In the genomic region with DNA sequence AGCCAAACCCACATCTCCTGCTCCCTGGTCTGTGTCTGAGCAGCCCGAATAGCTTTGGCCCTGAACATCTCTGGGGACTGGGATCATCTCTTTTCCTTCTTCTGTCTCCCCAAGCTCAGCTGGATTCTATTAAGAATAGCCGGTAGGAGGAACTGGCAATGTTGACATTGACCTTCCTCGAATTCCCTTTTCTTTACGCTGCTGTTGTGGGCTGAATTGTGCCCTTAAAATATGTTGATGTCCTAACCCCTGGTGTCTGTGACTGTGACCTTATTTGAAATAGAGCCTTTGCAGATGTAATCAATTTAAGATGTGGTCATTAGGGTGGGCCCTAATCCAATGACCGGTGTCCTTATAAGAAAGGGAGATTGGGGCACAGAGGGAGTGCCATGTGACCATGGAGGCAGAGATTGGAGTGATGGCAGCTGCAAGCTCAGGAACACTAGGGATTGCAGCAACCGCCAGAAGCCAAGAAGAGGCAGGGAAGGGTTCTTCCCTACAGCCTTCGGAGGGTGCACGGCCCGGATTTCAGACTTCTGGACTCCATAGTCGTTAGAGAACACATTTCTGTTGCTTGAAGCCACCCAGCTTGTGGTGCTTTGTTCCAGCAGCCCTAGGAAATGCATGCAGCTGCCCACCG, we compare ENCODE assay signal across 21 cellular contexts. TPM values are rescaled to one million over a fixed set of nuclear protein-coding genes. Genes with fewer than 3 reads are reported as not detected.
DNase-seq lines count a peak whose midpoint lies in the region; ATAC-seq and TF ChIP-seq lines count a peak whose summit lies in the region.
"Had no signal": no experiment of that assay in that cellular context is flagged by ENCODE, and none has a peak within 500 bp of the region (broad histone marks: within the 10 kb centered on the region; RNA-seq: fewer than 3 reads in every experiment).

No MANE protein-coding gene starts in this region.

- H3K27ac ChIP-seq in upper lobe of left lung (peak overlapping the region in 3 of 4 donors; percentile 38 to 82 (median 74)), gastroesophageal sphincter (no peak overlapping the region)
- H3K27ac ChIP-seq: A549, BLaER1, Peyer's patch had no signal

- 77 to 81% methylated on average over 10 to 11 of the region's 11 CpGs for WGBS in upper lobe of left lung, 2 donors
- WGBS in gastroesophageal sphincter (ENCODE audit: low coverage in 1 of 2), 2 donors: 79 to 80% methylated on average over 3 to 7 of the region's 11 CpGs

- H3K27me3 ChIP-seq in adipocyte (replicated peaks; ENCODE audit: control insufficient read depth, insufficient read depth, low read length) (peaks cover 2% of the 10 kb centered on the region), upper lobe of left lung (no peaks in the 10 kb centered on the region), gastroesophageal sphincter (no peaks in the 10 kb centered on the region)
- H3K27me3 ChIP-seq: BLaER1, Peyer's patch had no signal

- ATAC-seq in upper lobe of left lung (ENCODE audit: low FRiP score in 2 of 2): no peak
- ATAC-seq in GM19452 (IDR thresholded peaks at IDR 0.05; ENCODE audit: unreplicated experiment): no peak
- ATAC-seq in gastroesophageal sphincter: no peak
- ATAC-seq: CD8-positive, alpha-beta T cell; SK-N-SH treated with all-trans-retinoic acid at 6 μM for 48 hours had no signal

- no peak for TF ChIP-seq POLR2A in upper lobe of left lung (IDR thresholded peaks at IDR 0.05)
- no peak for TF ChIP-seq POLR2A in gastroesophageal sphincter (IDR thresholded peaks at IDR 0.05)

- H3K4me1 ChIP-seq in adipocyte (ENCODE audit: control insufficient read depth, insufficient read depth, low read length) (peaks cover 33% of the 10 kb centered on the region), upper lobe of left lung (peaks cover 15 to 58% (median 38%) of the 10 kb centered on the region in 4 donors), gastroesophageal sphincter (peaks cover 0 to 12% (median 0%) of the 10 kb centered on the region in 3 donors)

- H3K4me3 ChIP-seq in adipocyte (ENCODE audit: low read length): no peak overlapping the region
- no peak overlapping the region for H3K4me3 ChIP-seq in foreskin fibroblast (ENCODE audit: low read depth in 1 of 2, low read length in 2 of 2)
- H3K4me3 ChIP-seq in upper lobe of left lung: no peak overlapping the region
- H3K4me3 ChIP-seq in gastroesophageal sphincter: no peak overlapping the region
- H3K4me3 ChIP-seq: A549, BLaER1, Peyer's patch had no signal

- H3K36me3 ChIP-seq in adipocyte (ENCODE audit: control insufficient read depth, insufficient read depth, low read length, severe bottlenecking) (no peaks in the 10 kb centered on the region), upper lobe of left lung (no peaks in the 10 kb centered on the region), gastroesophageal sphincter (no peaks in the 10 kb centered on the region)
- H3K36me3 ChIP-seq: BLaER1, Peyer's patch had no signal

- TF ChIP-seq EP300 in upper lobe of left lung (IDR thresholded peaks at IDR 0.05) (no peak), gastroesophageal sphincter (IDR thresholded peaks at IDR 0.05) (no peak)

- TF ChIP-seq CTCF in foreskin fibroblast (IDR thresholded peaks at IDR 0.05; ENCODE audit: low read depth, low read length): no peak
- TF ChIP-seq CTCF in upper lobe of left lung (IDR thresholded peaks at IDR 0.05): no peak
- TF ChIP-seq CTCF in gastroesophageal sphincter (IDR thresholded peaks at IDR 0.05): no peak

- no peaks in the 10 kb centered on the region for H3K9me3 ChIP-seq in adipocyte (ENCODE audit: control insufficient read depth, low read length)
- H3K9me3 ChIP-seq in upper lobe of left lung: no peaks in the 10 kb centered on the region
- H3K9me3 ChIP-seq in gastroesophageal sphincter: no peaks in the 10 kb centered on the region
- H3K9me3 ChIP-seq: A549, BLaER1, Peyer's patch had no signal

- peak overlapping the region; percentile 26 for H3K9ac ChIP-seq in adipocyte (ENCODE audit: low read length)
- H3K9ac ChIP-seq: BLaER1 had no signal

- DNase-seq in CD1c-positive myeloid dendritic cell (ENCODE audit: extremely low spot score) (peak; percentile 46), adipocyte (ENCODE audit: low read depth) (peak; percentile 36), foreskin fibroblast (peak; percentile 62 to 87), upper lobe of left lung (no peak), glomerular visceral epithelial cell (ENCODE audit: extremely low spot score) (no peak)
- DNase-seq: CD8-positive, alpha-beta T cell; Karpas-422; NCI-H1694; NCI-H2081; NCI-H2171; NCI-H446; NCI-H526 had no signal

RNA-seq across cellular contexts. Expression of a gene that starts 5.9 kb away (rescaled TPM):
- total RNA-seq in upper lobe of left lung (over 10,000 TPM; 10,501 to 67,270 (median 33,394) TPM), gastroesophageal sphincter (not detected)
- total RNA-seq: CD8-positive, alpha-beta T cell; H4; M059J; OCI-LY7 had no signal

RNA-seq across cellular contexts. Expression of a gene that starts 20.3 kb away (rescaled TPM):
- total RNA-seq in upper lobe of left lung (10 to 100 TPM; 12.2 to 24.7 (median 21.0) TPM), gastroesophageal sphincter (1 to 10 TPM in 1 of 4 donors, under 1 TPM in 1, not detected in 2; 0.54 to 3.1 TPM)
- total RNA-seq: H4, M059J, OCI-LY7 had no signal

RNA-seq across cellular contexts. Expression of a gene that starts 57.9 kb away (rescaled TPM):
- 100 to 1,000 TPM in 1 of 6 donors, 10 to 100 TPM in 5; 36.8 to 176 (median 67.3) TPM for total RNA-seq in upper lobe of left lung
- 10 to 100 TPM; 41.7 to 82.2 (median 56.7) TPM for total RNA-seq in gastroesophageal sphincter

Comparison
In these comparisons a context has a peak if more than half of its experiments do, and no peak if none do; other contexts are left out.
1. DNase-seq: peak in CD1c-positive myeloid dendritic cell (single experiment), adipocyte (single experiment) and foreskin fibroblast (2 of 2); none in upper lobe of left lung (0 of 2) and glomerular visceral epithelial cell (single experiment).
2. H3K27ac ChIP-seq: peak in upper lobe of left lung (3 of 4); none in gastroesophageal sphincter (0 of 4).
3. RNA of a gene that starts 5.9 kb away (total RNA-seq): 10,501 to 67,270 TPM in upper lobe of left lung; not detected in gastroesophageal sphincter; every median in the first group is over 1,000 times any median in the second.